9 cellular contexts compared by ENCODE assay signal in the genomic region with DNA sequence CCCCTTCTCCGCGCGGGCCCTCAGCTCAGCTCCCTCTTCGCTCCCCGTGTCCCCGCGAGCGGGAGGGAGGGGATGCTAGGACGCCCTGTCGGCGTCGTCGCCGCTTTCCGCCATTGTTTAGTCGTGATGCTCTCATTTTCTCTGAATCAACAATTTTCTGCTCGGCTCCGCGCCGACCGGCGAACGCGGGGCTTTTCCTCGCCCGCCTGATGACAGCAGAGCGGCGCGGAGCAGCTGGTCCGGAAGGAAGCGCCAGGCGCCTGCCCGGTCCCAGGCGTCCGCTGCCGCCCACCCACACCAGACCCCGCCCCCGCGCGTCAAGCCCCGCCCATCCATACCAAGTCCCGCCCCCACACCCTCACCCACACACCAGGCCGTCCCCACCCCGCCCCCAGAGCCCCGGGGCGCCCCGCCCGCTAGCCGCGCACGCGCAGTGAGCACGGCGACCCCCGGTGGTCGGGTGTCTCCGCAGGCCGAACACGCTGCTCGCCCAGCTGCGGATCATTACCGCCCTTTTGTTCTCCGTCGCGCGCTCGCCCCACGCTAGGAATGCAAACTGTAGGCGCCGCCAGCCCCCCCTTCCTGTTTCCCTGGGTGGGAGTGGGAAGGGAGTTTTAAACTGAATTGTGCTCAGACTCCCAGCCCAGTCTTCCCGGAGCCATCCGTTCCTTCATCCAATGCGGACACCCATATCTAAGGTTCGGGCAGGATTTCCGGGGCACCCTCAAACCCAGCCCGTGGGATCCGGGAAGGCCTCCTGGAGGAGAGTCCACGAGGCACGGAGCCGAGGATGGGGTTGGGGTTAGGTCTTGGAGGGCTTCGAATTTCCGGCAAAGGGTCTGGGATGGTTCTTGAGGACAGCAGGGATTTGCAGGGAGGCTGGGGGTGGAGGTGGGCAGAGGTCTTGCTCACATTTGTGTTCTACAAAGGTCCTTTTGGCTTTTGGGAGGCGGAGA. TPM values are rescaled to one million over a fixed set of nuclear protein-coding genes. Genes with fewer than 3 reads are reported as not detected.
DNase-seq lines count a peak whose midpoint lies in the region; ATAC-seq and TF ChIP-seq lines count a peak whose summit lies in the region.
"Had no signal": no experiment of that assay in that cellular context is flagged by ENCODE, and none has a peak within 500 bp of the region (broad histone marks: within the 10 kb centered on the region; RNA-seq: fewer than 3 reads in every experiment).

No MANE protein-coding gene starts in this region.

- TF ChIP-seq EP300 in Ishikawa (IDR thresholded peaks at IDR 0.05; ENCODE audit: borderline replicate concordance): no peak

- TF ChIP-seq RAD21 in Ishikawa (IDR thresholded peaks at IDR 0.05; ENCODE audit: low read depth): no peak

- DNase-seq in activated CD4-positive, alpha-beta T cell treated with anti-CD3 and anti-CD28 coated beads for 48 hours: peak; percentile 71
- DNase-seq in coronary artery (ENCODE audit: low spot score): no peak
- DNase-seq in lower leg skin (ENCODE audit: low spot score in 2 of 2): peak in 1 of 2 donors; percentile 80
- peak; percentile 44 to 55 for DNase-seq in stimulated activated CD4-positive, alpha-beta T cell treated with anti-CD3 and anti-CD28 coated beads, Interleukin-4, amount 100 ng/mL, for 48 hours (ENCODE audit: low read depth in 2 of 2)

- intact Hi-C loops in lower leg skin (cut with DNase I; ENCODE audit: low total_unique reads): no loop called here

- TF ChIP-seq CTCF in coronary artery (IDR thresholded peaks at IDR 0.05) (no peak), lower leg skin (IDR thresholded peaks at IDR 0.05) (no peak)

- TF ChIP-seq POLR2A in lower leg skin (IDR thresholded peaks at IDR 0.05): no peak

- ATAC-seq in GM18502 (IDR thresholded peaks at IDR 0.05; ENCODE audit: poor library complexity, unreplicated experiment) (peak; percentile 58), GM21390 (IDR thresholded peaks at IDR 0.05; ENCODE audit: unreplicated experiment) (no peak), HG03039 (IDR thresholded peaks at IDR 0.05; ENCODE audit: unreplicated experiment) (no peak)

- WGBS in lower leg skin, 2 donors: 8 to 15% methylated on average over 39 to 64 of the region's 83 CpGs

- no peak overlapping the region for H3K27ac ChIP-seq in coronary artery
- H3K27ac ChIP-seq: epithelial cell of prostate had no signal

- peak overlapping the region; percentile 68 for H3K4me3 ChIP-seq in coronary artery
- H3K4me3 ChIP-seq in lower leg skin (ENCODE audit: low read depth, poor library complexity, severe bottlenecking): peak overlapping the region; percentile 31

TF ChIP-seq in Ishikawa, 13 proteins besides CTCF, POLR2A, EP300 and RAD21:
- TF ChIP-seq FOXM1 (IDR thresholded peaks at IDR 0.05; ENCODE audit: borderline replicate concordance, low read depth): no peak
- peak; percentile 67 for TF ChIP-seq EGR1 (IDR thresholded peaks at IDR 0.05)
- TF ChIP-seq TCF12 (IDR thresholded peaks at IDR 0.05; ENCODE audit: low read depth): no peak
- TF ChIP-seq, protein P1, sequence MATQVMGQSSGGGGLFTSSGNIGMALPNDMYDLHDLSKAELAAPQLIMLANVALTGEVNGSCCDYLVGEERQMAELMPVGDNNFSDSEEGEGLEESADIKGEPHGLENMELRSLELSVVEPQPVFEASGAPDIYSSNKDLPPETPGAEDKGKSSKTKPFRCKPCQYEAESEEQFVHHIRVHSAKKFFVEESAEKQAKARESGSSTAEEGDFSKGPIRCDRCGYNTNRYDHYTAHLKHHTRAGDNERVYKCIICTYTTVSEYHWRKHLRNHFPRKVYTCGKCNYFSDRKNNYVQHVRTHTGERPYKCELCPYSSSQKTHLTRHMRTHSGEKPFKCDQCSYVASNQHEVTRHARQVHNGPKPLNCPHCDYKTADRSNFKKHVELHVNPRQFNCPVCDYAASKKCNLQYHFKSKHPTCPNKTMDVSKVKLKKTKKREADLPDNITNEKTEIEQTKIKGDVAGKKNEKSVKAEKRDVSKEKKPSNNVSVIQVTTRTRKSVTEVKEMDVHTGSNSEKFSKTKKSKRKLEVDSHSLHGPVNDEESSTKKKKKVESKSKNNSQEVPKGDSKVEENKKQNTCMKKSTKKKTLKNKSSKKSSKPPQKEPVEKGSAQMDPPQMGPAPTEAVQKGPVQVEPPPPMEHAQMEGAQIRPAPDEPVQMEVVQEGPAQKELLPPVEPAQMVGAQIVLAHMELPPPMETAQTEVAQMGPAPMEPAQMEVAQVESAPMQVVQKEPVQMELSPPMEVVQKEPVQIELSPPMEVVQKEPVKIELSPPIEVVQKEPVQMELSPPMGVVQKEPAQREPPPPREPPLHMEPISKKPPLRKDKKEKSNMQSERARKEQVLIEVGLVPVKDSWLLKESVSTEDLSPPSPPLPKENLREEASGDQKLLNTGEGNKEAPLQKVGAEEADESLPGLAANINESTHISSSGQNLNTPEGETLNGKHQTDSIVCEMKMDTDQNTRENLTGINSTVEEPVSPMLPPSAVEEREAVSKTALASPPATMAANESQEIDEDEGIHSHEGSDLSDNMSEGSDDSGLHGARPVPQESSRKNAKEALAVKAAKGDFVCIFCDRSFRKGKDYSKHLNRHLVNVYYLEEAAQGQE (IDR thresholded peaks at IDR 0.05; ENCODE audit: low read depth): no peak
- no peak for TF ChIP-seq NFIC (IDR thresholded peaks at IDR 0.05)
- no peak for TF ChIP-seq TAF1 (IDR thresholded peaks at IDR 0.05; ENCODE audit: low read depth)
- no peak for TF ChIP-seq YY1 (IDR thresholded peaks at IDR 0.05; ENCODE audit: low read depth)
- TF ChIP-seq MAX (IDR thresholded peaks at IDR 0.05): 0 out of 2 replicates have a peak, but pooled peaks have one; percentile 44

RNA-seq across cellular contexts. Expression of gene SLC32A1, which starts 49.8 kb away (rescaled TPM):
- not detected for total RNA-seq in lower leg skin
